1 cellular context compared by ENCODE assay signal in genomic region chr17:39638317-39638716, GRCh38.
TF ChIP-seq lines count a peak whose summit lies in the region.

No MANE protein-coding gene starts in this region.

TF ChIP-seq in GM23338, 12 proteins besides CTCF, POLR2A, EP300 and RAD21 (continued from another document):
- TF ChIP-seq, protein P1, sequence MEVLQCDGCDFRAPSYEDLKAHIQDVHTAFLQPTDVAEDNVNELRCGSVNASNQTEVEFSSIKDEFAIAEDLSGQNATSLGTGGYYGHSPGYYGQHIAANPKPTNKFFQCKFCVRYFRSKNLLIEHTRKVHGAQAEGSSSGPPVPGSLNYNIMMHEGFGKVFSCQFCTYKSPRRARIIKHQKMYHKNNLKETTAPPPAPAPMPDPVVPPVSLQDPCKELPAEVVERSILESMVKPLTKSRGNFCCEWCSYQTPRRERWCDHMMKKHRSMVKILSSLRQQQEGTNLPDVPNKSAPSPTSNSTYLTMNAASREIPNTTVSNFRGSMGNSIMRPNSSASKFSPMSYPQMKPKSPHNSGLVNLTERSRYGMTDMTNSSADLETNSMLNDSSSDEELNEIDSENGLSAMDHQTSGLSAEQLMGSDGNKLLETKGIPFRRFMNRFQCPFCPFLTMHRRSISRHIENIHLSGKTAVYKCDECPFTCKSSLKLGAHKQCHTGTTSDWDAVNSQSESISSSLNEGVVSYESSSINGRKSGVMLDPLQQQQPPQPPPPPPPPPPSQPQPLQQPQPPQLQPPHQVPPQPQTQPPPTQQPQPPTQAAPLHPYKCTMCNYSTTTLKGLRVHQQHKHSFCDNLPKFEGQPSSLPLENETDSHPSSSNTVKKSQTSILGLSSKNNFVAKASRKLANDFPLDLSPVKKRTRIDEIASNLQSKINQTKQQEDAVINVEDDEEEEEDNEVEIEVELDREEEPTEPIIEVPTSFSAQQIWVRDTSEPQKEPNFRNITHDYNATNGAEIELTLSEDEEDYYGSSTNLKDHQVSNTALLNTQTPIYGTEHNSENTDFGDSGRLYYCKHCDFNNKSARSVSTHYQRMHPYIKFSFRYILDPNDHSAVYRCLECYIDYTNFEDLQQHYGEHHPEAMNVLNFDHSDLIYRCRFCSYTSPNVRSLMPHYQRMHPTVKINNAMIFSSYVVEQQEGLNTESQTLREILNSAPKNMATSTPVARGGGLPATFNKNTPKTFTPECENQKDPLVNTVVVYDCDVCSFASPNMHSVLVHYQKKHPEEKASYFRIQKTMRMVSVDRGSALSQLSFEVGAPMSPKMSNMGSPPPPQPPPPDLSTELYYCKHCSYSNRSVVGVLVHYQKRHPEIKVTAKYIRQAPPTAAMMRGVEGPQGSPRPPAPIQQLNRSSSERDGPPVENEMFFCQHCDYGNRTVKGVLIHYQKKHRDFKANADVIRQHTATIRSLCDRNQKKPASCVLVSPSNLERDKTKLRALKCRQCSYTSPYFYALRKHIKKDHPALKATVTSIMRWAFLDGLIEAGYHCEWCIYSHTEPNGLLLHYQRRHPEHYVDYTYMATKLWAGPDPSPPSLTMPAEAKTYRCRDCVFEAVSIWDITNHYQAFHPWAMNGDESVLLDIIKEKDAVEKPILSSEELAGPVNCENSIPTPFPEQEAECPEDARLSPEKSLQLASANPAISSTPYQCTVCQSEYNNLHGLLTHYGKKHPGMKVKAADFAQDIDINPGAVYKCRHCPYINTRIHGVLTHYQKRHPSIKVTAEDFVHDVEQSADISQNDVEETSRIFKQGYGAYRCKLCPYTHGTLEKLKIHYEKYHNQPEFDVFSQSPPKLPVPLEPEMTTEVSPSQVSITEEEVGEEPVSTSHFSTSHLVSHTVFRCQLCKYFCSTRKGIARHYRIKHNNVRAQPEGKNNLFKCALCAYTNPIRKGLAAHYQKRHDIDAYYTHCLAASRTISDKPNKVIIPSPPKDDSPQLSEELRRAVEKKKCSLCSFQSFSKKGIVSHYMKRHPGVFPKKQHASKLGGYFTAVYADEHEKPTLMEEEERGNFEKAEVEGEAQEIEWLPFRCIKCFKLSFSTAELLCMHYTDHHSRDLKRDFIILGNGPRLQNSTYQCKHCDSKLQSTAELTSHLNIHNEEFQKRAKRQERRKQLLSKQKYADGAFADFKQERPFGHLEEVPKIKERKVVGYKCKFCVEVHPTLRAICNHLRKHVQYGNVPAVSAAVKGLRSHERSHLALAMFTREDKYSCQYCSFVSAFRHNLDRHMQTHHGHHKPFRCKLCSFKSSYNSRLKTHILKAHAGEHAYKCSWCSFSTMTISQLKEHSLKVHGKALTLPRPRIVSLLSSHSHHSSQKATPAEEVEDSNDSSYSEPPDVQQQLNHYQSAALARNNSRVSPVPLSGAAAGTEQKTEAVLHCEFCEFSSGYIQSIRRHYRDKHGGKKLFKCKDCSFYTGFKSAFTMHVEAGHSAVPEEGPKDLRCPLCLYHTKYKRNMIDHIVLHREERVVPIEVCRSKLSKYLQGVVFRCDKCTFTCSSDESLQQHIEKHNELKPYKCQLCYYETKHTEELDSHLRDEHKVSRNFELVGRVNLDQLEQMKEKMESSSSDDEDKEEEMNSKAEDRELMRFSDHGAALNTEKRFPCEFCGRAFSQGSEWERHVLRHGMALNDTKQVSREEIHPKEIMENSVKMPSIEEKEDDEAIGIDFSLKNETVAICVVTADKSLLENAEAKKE (CRISPR knock-in tag; IDR thresholded peaks at IDR 0.05) = no peak
